28 cellular contexts compared by ENCODE assay signal in the genomic region with DNA sequence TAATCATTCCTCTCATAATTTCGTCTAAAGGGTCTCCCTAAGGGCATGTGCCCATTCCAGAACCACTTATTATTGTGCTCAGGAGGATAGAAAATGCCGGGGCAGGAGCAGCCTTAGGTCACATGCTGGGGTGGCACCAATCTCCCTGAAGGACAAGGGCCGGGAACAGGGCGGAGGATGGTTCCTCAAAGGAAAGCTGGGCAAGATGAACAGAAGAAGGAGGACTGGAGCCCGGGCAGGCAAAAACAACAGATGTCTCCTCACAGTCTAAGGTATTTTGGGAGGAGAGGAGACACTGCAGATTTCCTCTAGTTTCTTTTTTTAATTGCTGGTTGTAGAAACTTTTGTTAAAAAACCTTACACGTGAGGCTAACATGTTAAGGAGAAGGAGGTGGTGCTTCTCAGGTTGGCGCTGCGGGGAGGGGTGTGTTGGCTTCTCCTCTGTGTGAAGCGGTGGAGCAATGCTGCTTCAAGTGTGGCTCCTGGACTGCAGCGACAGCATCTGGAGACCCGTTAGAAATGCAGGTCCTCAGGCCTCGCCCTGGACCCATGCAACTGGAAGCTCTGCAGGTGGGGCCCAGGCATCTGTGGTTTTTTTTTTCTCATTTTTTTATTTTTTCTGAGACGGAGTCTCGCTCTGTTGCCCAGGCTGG. TPM values are rescaled to one million over a fixed set of nuclear protein-coding genes. Genes with fewer than 3 reads are reported as not detected.
"Had no signal": no experiment of that assay in that cellular context is flagged by ENCODE, and none has a peak within 500 bp of the region (broad histone marks: within the 10 kb centered on the region; RNA-seq: fewer than 3 reads in every experiment).

No MANE protein-coding gene starts in this region.

- ATAC-seq: foreskin keratinocyte; gastroesophageal sphincter; heart left ventricle; left lobe of liver; mucosa of descending colon; natural killer cell treated with Interleukin-12 subunit alpha and Interleukin-12 subunit beta and Interleukin-15 and Interleukin-18, amount 100 ng/mL, for 72 hours; psoas muscle; right cardiac atrium; stimulated activated effector memory CD8-positive, alpha-beta T cell treated with anti-CD3 and anti-CD28 coated beads, Interleukin-12 subunit alpha, Interleukin-12 subunit beta, amount 100 ng/mL, for 72 hours had no signal

- H3K27ac ChIP-seq: colonic mucosa, esophagus muscularis mucosa, foreskin keratinocyte, gastroesophageal sphincter, heart left ventricle, hepatocyte, parathyroid adenoma, psoas muscle, sigmoid colon, thoracic aorta, tibial nerve, upper lobe of left lung had no signal

- H3K4me3 ChIP-seq: colonic mucosa, esophagus muscularis mucosa, gastroesophageal sphincter, heart left ventricle, hepatocyte, lung, mucosa of descending colon, psoas muscle, sigmoid colon, thoracic aorta, tibial nerve, upper lobe of left lung had no signal

- H3K79me2 ChIP-seq: hepatocyte, parathyroid adenoma had no signal

- H3K4me1 ChIP-seq: colonic mucosa, esophagus muscularis mucosa, foreskin keratinocyte, gastroesophageal sphincter, heart left ventricle, parathyroid adenoma, psoas muscle, sigmoid colon, tibial nerve, upper lobe of left lung had no signal

- H3K36me3 ChIP-seq: colonic mucosa, esophagus muscularis mucosa, gastroesophageal sphincter, heart left ventricle, sigmoid colon, thoracic aorta, tibial nerve, upper lobe of left lung had no signal

- H3K9me3 ChIP-seq: colonic mucosa, mucosa of descending colon, psoas muscle, sigmoid colon, thoracic aorta, upper lobe of left lung had no signal

- H3K27me3 ChIP-seq: colonic mucosa, foreskin keratinocyte, hepatocyte, sigmoid colon, tibial nerve, upper lobe of left lung had no signal

- H3K4me2 ChIP-seq: hepatocyte had no signal

- H3K9ac ChIP-seq: parathyroid adenoma had no signal

- DNase-seq: colonic mucosa; effector memory CD4-positive, alpha-beta T cell; foreskin keratinocyte; heart left ventricle; kidney; mucosa of descending colon; naive B cell; psoas muscle; right cardiac atrium; sigmoid colon; stimulated activated CD4-positive, alpha-beta T cell treated with anti-CD3 and anti-CD28 coated beads, Interleukin-2, amount 100 ng/mL, for 24 hours; stimulated activated CD4-positive, alpha-beta T cell treated with anti-CD3 and anti-CD28 coated beads, Interleukin-4, amount 100 ng/mL, for 24 hours; stimulated activated naive CD4-positive, alpha-beta T cell treated with Interleukin-2 at 50 U/mL for 16 hours; substantia nigra; upper lobe of left lung had no signal

- FAIRE-seq: endothelial cell of umbilical vein, kidney, urothelium cell line had no signal

- H2AFZ ChIP-seq: hepatocyte, parathyroid adenoma had no signal

RNA-seq across cellular contexts. Expression of gene TMEM132B, which starts 43.8 kb away (rescaled TPM):
- total RNA-seq: epithelial cell of proximal tubule; natural killer cell treated with Interleukin-12 subunit alpha and Interleukin-12 subunit beta and Interleukin-15 and Interleukin-18, amount 100 ng/mL, for 72 hours had no signal
